17 cellular contexts compared by ENCODE assay signal in genomic region chr19:14979498-14980255, GRCh38. TPM values are rescaled to one million over a fixed set of nuclear protein-coding genes. Genes with fewer than 3 reads are reported as not detected.
A peak's percentile ranks its signal among the peaks of the same experiment; 100 is the strongest.
DNase-seq lines count a peak whose midpoint lies in the region; ATAC-seq and TF ChIP-seq lines count a peak whose summit lies in the region.
"Had no signal": no experiment of that assay in that cellular context is flagged by ENCODE, and none has a peak within 500 bp of the region (broad histone marks: within the 10 kb centered on the region; RNA-seq: fewer than 3 reads in every experiment).

SLC1A6 (minus strand) TSS chr19:14979864; CDS start chr19:14972910, 6,954 bp downstream.

- H3K36me3 Mint-ChIP-seq in naive B cell = peaks cover 0 to 8% of the 10 kb centered on the region in 2 donors

- peaks cover 8 to 16% (median 8%) of the 10 kb centered on the region in 3 donors for H3K4me1 Mint-ChIP-seq in naive B cell

- no peaks in the 10 kb centered on the region for H3K36me3 ChIP-seq in adrenal gland (replicated peaks in 1 of 2)
- H3K36me3 ChIP-seq: neutrophil, tibial nerve had no signal

- peaks cover 4% of the 10 kb centered on the region for H3K9me3 ChIP-seq in right cardiac atrium (ENCODE audit: control insufficient read depth, low read length)
- no peaks in the 10 kb centered on the region for H3K9me3 ChIP-seq in adrenal gland (replicated peaks in 1 of 3)
- H3K9me3 ChIP-seq: neutrophil had no signal

- intact Hi-C loops in right cardiac atrium (cut with DNase I) = no loop called here
- intact Hi-C loops in Right ventricle myocardium superior (cut with DNase I) = no loop called here
- intact Hi-C loops in adrenal gland (cut with DNase I) = no loop called here

- no peaks in the 10 kb centered on the region for H3K4me1 ChIP-seq in right cardiac atrium (ENCODE audit: control insufficient read depth, insufficient read depth, low read length)
- no peaks in the 10 kb centered on the region for H3K4me1 ChIP-seq in adrenal gland (replicated peaks in 1 of 2)

- H3K4me3 ChIP-seq in right cardiac atrium (ENCODE audit: low read length) (peak within 1 kb of the TSS; percentile 13), adrenal gland (no peak within 1 kb of the TSS)
- H3K4me3 ChIP-seq: tibial nerve had no signal

- no peak for ATAC-seq in right cardiac atrium
- no peak for ATAC-seq in Right ventricle myocardium superior (ENCODE audit: poor library complexity)
- peak; percentile 37 to 46 for ATAC-seq in naive B cell (ENCODE audit: low read depth in 2 of 2)

- no peak within 1 kb of the TSS for H3K27ac ChIP-seq in right cardiac atrium (ENCODE audit: low read length)
- no peak within 1 kb of the TSS for H3K27ac ChIP-seq in adrenal gland
- H3K27ac ChIP-seq: neutrophil, tibial nerve had no signal

- H3K27me3 ChIP-seq in right cardiac atrium (ENCODE audit: control insufficient read depth, insufficient read depth) (no peaks in the 10 kb centered on the region), adrenal gland (peaks cover 30% of the 10 kb centered on the region)

- TF ChIP-seq POLR2A in adrenal gland (IDR thresholded peaks at IDR 0.05) (no peak), erythroblast (IDR thresholded peaks at IDR 0.05; ENCODE audit: low read length) (no peak)

- under 1% methylated on average over 78 of the region's 78 CpGs for WGBS in right cardiac atrium
- 0 to 8% (median 2%) methylated on average over 2 to 78 of the region's 78 CpGs for WGBS in adrenal gland, 4 donors

- peak within 1 kb of the TSS in 2 of 6 donors; percentile 49 to 60 for H3K27ac Mint-ChIP-seq in naive B cell
- H3K27ac Mint-ChIP-seq: dendritic cell treated with granulocyte-macrophage colony-stimulating factor and Interleukin-4, amounts not matched to agents 40 ng/mL and 50 ng/mL, for 4 days had no signal

- no peak for TF ChIP-seq CTCF in adrenal gland (IDR thresholded peaks at IDR 0.05)

- DNase-seq in right cardiac atrium (no peak), Right ventricle myocardium superior (no peak), cerebellum (ENCODE audit: low spot score) (peak; percentile 68), naive B cell (no peak), adrenal gland (no peak), NCI-H2081 (lab: John Stamatoyannopoulos, UW) (no peak), HK-2 (ENCODE audit: unreplicated experiment) (no peak), erythroblast (lab: John Stamatoyannopoulos, UW) (no peak)
- DNase-seq: hippocampal formation; IMR-90; NCI-H187; stimulated activated CD4-positive, alpha-beta T cell treated with anti-CD3 and anti-CD28 coated beads, Interleukin-4, amount 100 ng/mL, for 24 hours had no signal

- peak within 1 kb of the TSS; percentile 67 to 87 (median 81) for H3K4me3 Mint-ChIP-seq in naive B cell
- H3K4me3 Mint-ChIP-seq: dendritic cell treated with granulocyte-macrophage colony-stimulating factor and Interleukin-4, amounts not matched to agents 40 ng/mL and 50 ng/mL, for 4 days had no signal

- no peaks in the 10 kb centered on the region for H3K9me3 Mint-ChIP-seq in naive B cell
- H3K9me3 Mint-ChIP-seq: dendritic cell treated with granulocyte-macrophage colony-stimulating factor and Interleukin-4, amounts not matched to agents 40 ng/mL and 50 ng/mL, for 4 days had no signal

- H3K27me3 Mint-ChIP-seq in naive B cell = peaks cover 38 to 54% (median 49%) of the 10 kb centered on the region in 3 donors

RNA-seq across cellular contexts. Expression of gene SLC1A6, which starts in this region (rescaled TPM):
- total RNA-seq in right cardiac atrium (not detected), Right ventricle myocardium superior (not detected), cerebellum (156 TPM), adrenal gland (not detected)
- polyA plus RNA-seq in right cardiac atrium (not detected), naive B cell (ENCODE audit: low read depth in 6 of 6) (under 1 TPM in 2 of 6 donors, not detected in 4; 0.18 to 0.84 TPM), adrenal gland (not detected)
- total RNA-seq: IMR-90, OCI-LY7, tibial nerve had no signal
- polyA plus RNA-seq: BJ, IMR-90 had no signal

Comparison
In these comparisons a context has a peak if more than half of its experiments do, and no peak if none do; other contexts are left out.
1. RNA of gene SLC1A6 (total RNA-seq): 156 TPM in cerebellum (single experiment); not detected in right cardiac atrium, not detected in Right ventricle myocardium superior (single experiment) and not detected in adrenal gland; every median in the first group is over 100 times any median in the second.
2. Peak in ATAC-seq in naive B cell; RNA of the gene not detected or under 1 TPM.